In genomic region chr10:117442944-117443676, GRCh38 we compare ENCODE assay signal across 8 cellular contexts.
DNase-seq lines count a peak whose midpoint lies in the region; ATAC-seq and TF ChIP-seq lines count a peak whose summit lies in the region.

No MANE protein-coding gene starts in this region.

- TF ChIP-seq CTCF in AG04449 (IDR thresholded peaks at IDR 0.05; ENCODE audit: insufficient read depth, low read length, missing control alignments) (peak; percentile 95), OCI-LY3 (IDR thresholded peaks at IDR 0.05; ENCODE audit: low read depth, low read length) (peak; percentile 68), fibroblast of pulmonary artery (IDR thresholded peaks at IDR 0.05; ENCODE audit: low read length, missing control alignments) (peak; percentile 82), neural cell (IDR thresholded peaks at IDR 0.05; ENCODE audit: poor library complexity, severe bottlenecking) (peak; percentile 64)

- TF ChIP-seq RAD21 in neural cell (conservative IDR thresholded peaks at IDR 0.05): peak; percentile 42

- TF ChIP-seq EP300 in neural cell (conservative IDR thresholded peaks at IDR 0.05; ENCODE audit: poor library complexity, severe bottlenecking): no peak

- no peak overlapping the region for H3K4me3 Mint-ChIP-seq in activated T-helper 1 cell treated with anti-CD3 and anti-CD28 coated beads, Interleukin-12 subunit alpha, Interleukin-12 subunit beta, Interleukin-2, Interleukin-4 antibody, amounts not matched to agents 30 ng/mL and 10 ng/mL and 1 ng/mL, durations not matched to agents 14 hours and 24 hours and 36 hours

- H3K9me3 ChIP-seq in OCI-LY3 (ENCODE audit: insufficient read depth, low read length) (no peaks in the 10 kb centered on the region), neural cell (ENCODE audit: low read length) (no peaks in the 10 kb centered on the region), stomach smooth muscle (ENCODE audit: control insufficient read depth in 2 of 2, low read length in 2 of 2) (no peaks in the 10 kb centered on the region)

- H2AFZ ChIP-seq in OCI-LY3 (ENCODE audit: low read depth, low read length) (no peak overlapping the region; the same call in 1 of the 2 replicates), neural cell (ENCODE audit: low read depth, low read length) (no peak overlapping the region)

- POLR2A ChIA-PET in AG04449 (lab: Yijun Ruan, JAX): interaction anchor here (0.8 to 2.4 kb wide), 6 partner anchors 19 to 865 kb away, joined by 3 to 20 read pairs (median 6); partner anchors contain the start of gene EMX2

- H3K79me2 ChIP-seq in OCI-LY3 (ENCODE audit: low read length): no peaks in the 10 kb centered on the region
- H3K79me2 ChIP-seq in neural cell (replicated peaks; ENCODE audit: insufficient read depth, low read length): no peaks in the 10 kb centered on the region

- H3K36me3 Mint-ChIP-seq in activated T-helper 1 cell treated with anti-CD3 and anti-CD28 coated beads, Interleukin-12 subunit alpha, Interleukin-12 subunit beta, Interleukin-2, Interleukin-4 antibody, amounts not matched to agents 30 ng/mL and 10 ng/mL and 1 ng/mL, durations not matched to agents 14 hours and 24 hours and 36 hours (ENCODE audit: low read depth): no peaks in the 10 kb centered on the region

- H3K27me3 ChIP-seq in OCI-LY3 (ENCODE audit: low read depth, low read length): no peaks in the 10 kb centered on the region; the same call in 1 of the 2 replicates
- H3K27me3 ChIP-seq in neural cell (ENCODE audit: insufficient read depth, low read depth, low read length): no peaks in the 10 kb centered on the region
- peaks cover 9 to 10% of the 10 kb centered on the region in 2 donors for H3K27me3 ChIP-seq in stomach smooth muscle (ENCODE audit: control insufficient read depth in 1 of 2, insufficient read depth in 2 of 2, low read length in 2 of 2)

- H3K9me2 ChIP-seq in neural cell (ENCODE audit: insufficient read depth, low read length): no peaks in the 10 kb centered on the region

- peaks cover 26% of the 10 kb centered on the region for H3K9me3 Mint-ChIP-seq in activated T-helper 1 cell treated with anti-CD3 and anti-CD28 coated beads, Interleukin-12 subunit alpha, Interleukin-12 subunit beta, Interleukin-2, Interleukin-4 antibody, amounts not matched to agents 30 ng/mL and 10 ng/mL and 1 ng/mL, durations not matched to agents 14 hours and 24 hours and 36 hours

- CTCF ChIA-PET in AG04449 (lab: Yijun Ruan, JAX): interaction anchor here (0.6 to 3.4 kb wide), 52 partner anchors 9 to 1016 kb away, joined by 3 to 81 read pairs (median 5); partner anchors contain the start of gene EMX2

- H3K9ac ChIP-seq in OCI-LY3 (ENCODE audit: low read length) (no peak overlapping the region), neural cell (ENCODE audit: low read length) (no peak overlapping the region), stomach smooth muscle (ENCODE audit: low read length in 2 of 2) (no peak overlapping the region)

- H3K4me3 ChIP-seq in AG04449 (ENCODE audit: low read depth, low read length) (peak overlapping the region; percentile 27), OCI-LY3 (ENCODE audit: low read length) (peak overlapping the region; percentile 45), fibroblast of pulmonary artery (replicated peaks; ENCODE audit: low read depth, low read length) (no peak overlapping the region), neural cell (ENCODE audit: low read length) (no peak overlapping the region), stomach smooth muscle (ENCODE audit: low read length in 2 of 2) (peak overlapping the region; percentile 53 to 58)

- H3K4me1 ChIP-seq in OCI-LY3 (ENCODE audit: low read length) (peaks cover 18% of the 10 kb centered on the region), stomach smooth muscle (ENCODE audit: control insufficient read depth, insufficient read depth, low read length) (peaks cover 2% of the 10 kb centered on the region)

- no peaks in the 10 kb centered on the region for H3K36me3 ChIP-seq in OCI-LY3 (replicated peaks; ENCODE audit: low read depth, low read length)
- no peaks in the 10 kb centered on the region for H3K36me3 ChIP-seq in neural cell (ENCODE audit: insufficient read depth, low read length)
- H3K36me3 ChIP-seq in stomach smooth muscle (ENCODE audit: control insufficient read depth in 2 of 2, insufficient read depth in 2 of 2, low read length in 2 of 2): no peaks in the 10 kb centered on the region

- H3K27ac ChIP-seq in OCI-LY3 (ENCODE audit: low read length) (no peak overlapping the region), neural cell (ENCODE audit: low read length) (no peak overlapping the region), stomach smooth muscle (ENCODE audit: low read length) (no peak overlapping the region)

- no peak overlapping the region for H3K27ac Mint-ChIP-seq in activated T-helper 1 cell treated with anti-CD3 and anti-CD28 coated beads, Interleukin-12 subunit alpha, Interleukin-12 subunit beta, Interleukin-2, Interleukin-4 antibody, amounts not matched to agents 30 ng/mL and 10 ng/mL and 1 ng/mL, durations not matched to agents 14 hours and 24 hours and 36 hours

- H4K20me1 ChIP-seq in OCI-LY3 (ENCODE audit: insufficient read depth, low read length): no peaks in the 10 kb centered on the region
- H4K20me1 ChIP-seq in neural cell (ENCODE audit: insufficient read depth): no peaks in the 10 kb centered on the region

- H3K4me2 ChIP-seq in OCI-LY3 (ENCODE audit: low read length) (peak overlapping the region; percentile 78), neural cell (ENCODE audit: low read length) (no peak overlapping the region)

- no peak for DNase-seq in AG04449 (ENCODE audit: low read depth, low spot score)
- peak; percentile 3 for DNase-seq in activated T-helper 1 cell treated with anti-CD3 and anti-CD28 coated beads, Interleukin-12 subunit alpha, Interleukin-12 subunit beta, Interleukin-2, Interleukin-4 antibody, amounts not matched to agents 30 ng/mL and 10 ng/mL and 1 ng/mL, durations not matched to agents 14 hours and 24 hours and 36 hours (ENCODE audit: low spot score)
- peak; percentile 90 for DNase-seq in fibroblast of pulmonary artery (ENCODE audit: low read depth)

- intact Hi-C loops in activated T-helper 1 cell treated with anti-CD3 and anti-CD28 coated beads, Interleukin-12 subunit alpha, Interleukin-12 subunit beta, Interleukin-2, Interleukin-4 antibody, amounts not matched to agents 30 ng/mL and 10 ng/mL and 1 ng/mL, durations not matched to agents 14 hours and 24 hours and 36 hours (cut with micrococcal nuclease): no loop called here

- H3K4me1 Mint-ChIP-seq in activated T-helper 1 cell treated with anti-CD3 and anti-CD28 coated beads, Interleukin-12 subunit alpha, Interleukin-12 subunit beta, Interleukin-2, Interleukin-4 antibody, amounts not matched to agents 30 ng/mL and 10 ng/mL and 1 ng/mL, durations not matched to agents 14 hours and 24 hours and 36 hours (ENCODE audit: low read depth): peaks cover 6% of the 10 kb centered on the region

- H3F3A ChIP-seq in neural cell (ENCODE audit: insufficient read depth, low read length, poor library complexity, severe bottlenecking): no peaks in the 10 kb centered on the region

- ATAC-seq in GM18867 (IDR thresholded peaks at IDR 0.05; ENCODE audit: unreplicated experiment): peak; percentile 68
- ATAC-seq in HG03196 (IDR thresholded peaks at IDR 0.05; ENCODE audit: unreplicated experiment): peak; percentile 50

- no peaks in the 10 kb centered on the region for H3K27me3 Mint-ChIP-seq in activated T-helper 1 cell treated with anti-CD3 and anti-CD28 coated beads, Interleukin-12 subunit alpha, Interleukin-12 subunit beta, Interleukin-2, Interleukin-4 antibody, amounts not matched to agents 30 ng/mL and 10 ng/mL and 1 ng/mL, durations not matched to agents 14 hours and 24 hours and 36 hours (ENCODE audit: insufficient read depth)

TF ChIP-seq in neural cell, 6 proteins besides CTCF, POLR2A, EP300 and RAD21:
- no peak for TF ChIP-seq EZH2 (IDR thresholded peaks at IDR 0.05; ENCODE audit: borderline replicate concordance, insufficient read depth, low read length, poor library complexity, severe bottlenecking)
- peak; percentile 42 for TF ChIP-seq SMC3 (conservative IDR thresholded peaks at IDR 0.05; ENCODE audit: poor library complexity)

Comparison
In these comparisons a context has a peak if more than half of its experiments do, and no peak if none do; other contexts are left out.
1. H3K4me3 ChIP-seq: peak in AG04449 (single experiment), OCI-LY3 (single experiment) and stomach smooth muscle (2 of 2); none in fibroblast of pulmonary artery (single experiment) and neural cell (single experiment).
2. Peak in every context shown above with its lines, with median percentiles within 50 percentile points of each other: CTCF ChIP-seq.